8 cellular contexts compared by ENCODE assay signal in genomic region chr20:2840967-2841531, GRCh38.
A peak's percentile ranks its signal among the peaks of the same experiment; 100 is the strongest.
DNase-seq lines count a peak whose midpoint lies in the region; ATAC-seq and TF ChIP-seq lines count a peak whose summit lies in the region.

No MANE protein-coding gene starts in this region.

- peak; percentile 30 for ATAC-seq in HG03280 (IDR thresholded peaks at IDR 0.05; ENCODE audit: unreplicated experiment)

- H3K9me3 ChIP-seq in SK-N-MC (ENCODE audit: low read depth, low read length): no peaks in the 10 kb centered on the region

- H3K36me3 ChIP-seq in SK-N-MC (ENCODE audit: insufficient read depth, low read length): peaks cover 7% of the 10 kb centered on the region; the same call in 1 of the 2 replicates

- H3K9ac ChIP-seq in SK-N-MC (ENCODE audit: insufficient read length): peak overlapping the region; percentile 78

- DNase-seq in CMK (ENCODE audit: low read depth): peak; percentile 61
- DNase-seq in GM19240 (ENCODE audit: insufficient read length, low spot score): peak; percentile 45
- DNase-seq in SK-N-MC (ENCODE audit: low read depth, low spot score): no peak
- DNase-seq in cardiac fibroblast (ENCODE audit: low read depth in 2 of 2): peak; percentile 62 to 85
- peak; percentile 8 for DNase-seq in inferior parietal cortex (ENCODE audit: extremely low spot score)
- DNase-seq in SKM-1 treated with dmso at 0.1 percent for 144 hours (lab: John Stamatoyannopoulos, UW; ENCODE audit: unreplicated experiment): no peak

- no peak overlapping the region for H3K27ac ChIP-seq in SK-N-MC
- H3K27ac ChIP-seq in skin epidermis: peak overlapping the region; percentile 39 to 98 (median 92)

- TF ChIP-seq CTCF in cardiac fibroblast (IDR thresholded peaks at IDR 0.05; ENCODE audit: low read depth, low read length): no peak

- H3K4me3 ChIP-seq in SK-N-MC (peak overlapping the region; percentile 95), cardiac fibroblast (replicated peaks in 1 of 2; ENCODE audit: low read depth in 2 of 2, low read length in 2 of 2) (peak overlapping the region; percentile 88 to 92), skin epidermis (peak overlapping the region; percentile 52 to 94 (median 88))

Comparison
In these comparisons a context has a peak if more than half of its experiments do, and no peak if none do; other contexts are left out.
1. DNase-seq: peak in CMK (single experiment), GM19240 (single experiment), cardiac fibroblast (2 of 2) and inferior parietal cortex (single experiment); none in SK-N-MC (single experiment) and SKM-1 treated with dmso at 0.1 percent for 144 hours (single experiment).
2. Peak in every context shown above with its lines, with median percentiles within 50 percentile points of each other: H3K4me3 ChIP-seq.